ENCODE assay signal across 8 cellular contexts in the genomic region with DNA sequence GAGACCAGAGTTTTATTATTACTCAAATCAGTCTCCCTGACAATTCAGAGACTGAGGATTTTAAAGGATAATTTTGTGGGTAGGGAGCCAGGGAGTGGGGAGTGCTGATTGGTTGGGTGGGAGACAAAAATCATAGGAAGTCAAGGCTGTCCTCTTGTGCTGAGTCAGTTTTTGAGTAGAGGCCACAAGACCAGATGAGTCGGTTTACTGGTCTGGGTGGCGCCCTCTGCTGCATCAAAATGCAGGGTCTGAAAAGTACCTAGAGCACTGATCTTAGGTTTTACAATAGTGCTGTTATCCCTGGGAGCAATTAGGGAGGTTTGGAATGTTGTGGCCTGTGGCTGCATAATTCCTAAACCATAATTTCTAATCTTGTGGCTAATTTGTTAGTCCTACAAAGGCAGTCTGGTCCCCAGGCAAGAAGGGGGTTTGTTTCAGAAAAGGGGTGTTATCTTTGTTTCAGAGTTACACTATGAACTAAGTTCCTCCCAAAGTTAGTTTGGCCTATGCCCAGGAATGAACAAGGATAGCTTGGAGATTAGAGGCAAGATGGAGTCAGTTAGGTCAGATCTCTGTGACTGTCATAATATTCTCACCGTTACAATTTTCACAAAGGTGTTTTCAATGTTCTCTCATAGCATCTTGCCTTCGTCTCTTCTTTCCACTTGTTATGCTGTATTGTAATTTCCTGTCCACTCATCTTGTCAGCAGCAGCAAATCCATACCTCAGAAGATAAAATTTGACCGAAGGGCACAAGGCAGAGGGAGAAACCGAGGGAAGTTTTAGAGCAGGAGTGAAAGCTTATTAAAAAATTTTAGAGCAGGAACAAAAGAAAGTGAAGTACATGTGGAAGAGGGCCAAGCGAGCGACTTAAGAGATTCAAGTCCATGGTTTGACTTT. TPM values are rescaled to one million over a fixed set of nuclear protein-coding genes. Genes with fewer than 3 reads are reported as not detected.
DNase-seq lines count a peak whose midpoint lies in the region; ATAC-seq, FAIRE-seq and TF ChIP-seq lines count a peak whose summit lies in the region.

No MANE protein-coding gene starts in this region.

- no peak for TF ChIP-seq POLR2A in GM18505 (IDR thresholded peaks at IDR 0.05; ENCODE audit: borderline replicate concordance, extremely low read depth, insufficient read depth, insufficient read length)

- TF ChIP-seq EP300 in SK-N-SH (IDR thresholded peaks at IDR 0.05; ENCODE audit: borderline replicate concordance in 1 of 2, low read depth in 1 of 2, low read length in 1 of 2) = no peak

- peak; percentile 59 for TF ChIP-seq RAD21 in SK-N-SH (IDR thresholded peaks at IDR 0.05; ENCODE audit: low read length)

- no peaks in the 10 kb centered on the region for H3K79me2 ChIP-seq in SK-N-SH (ENCODE audit: insufficient read depth)

- H3K4me3 ChIP-seq in SK-N-SH (ENCODE audit: low read depth in 2 of 2, low read length in 1 of 2) (no peak overlapping the region; a peak in 1 of 4 replicates), right cardiac atrium (ENCODE audit: low read length) (no peak overlapping the region)

- H4K20me1 ChIP-seq in SK-N-SH (ENCODE audit: insufficient read depth) = no peaks in the 10 kb centered on the region

- CTCF ChIA-PET in SK-N-SH (lab: Yijun Ruan, JAX) = interaction anchor here (0.8 to 1.3 kb wide), 7 partner anchors 11 to 156 kb away, joined by 3 to 4 read pairs (median 4); no protein-coding TSS in a partner anchor

- FAIRE-seq in HTR-8/SVneo (lab: Jason Lieb, UNC) = no peak

- H3K9me2 ChIP-seq in SK-N-SH = no peaks in the 10 kb centered on the region

- no peak overlapping the region for H3K9ac ChIP-seq in SK-N-SH

- H3K27me3 ChIP-seq in SK-N-SH (ENCODE audit: insufficient read depth) (no peaks in the 10 kb centered on the region), right cardiac atrium (ENCODE audit: control insufficient read depth, insufficient read depth) (no peaks in the 10 kb centered on the region)

- no peaks in the 10 kb centered on the region for H3K9me3 ChIP-seq in SK-N-SH
- H3K9me3 ChIP-seq in right cardiac atrium (ENCODE audit: control insufficient read depth, low read length) = no peaks in the 10 kb centered on the region

- intact Hi-C loops in right cardiac atrium (cut with DNase I) = loop anchor here in 1 of 4 donors (5.0 to 10.0 kb wide), 2 partner anchors 61 to 103 kb away; partner anchors contain the start of gene CLINT1

- no peak overlapping the region for H2AFZ ChIP-seq in SK-N-SH (ENCODE audit: low read depth)

- H3K27ac ChIP-seq in SK-N-SH (ENCODE audit: low read depth in 2 of 2, low read length in 1 of 2) = no peak overlapping the region
- no peak overlapping the region for H3K27ac ChIP-seq in right cardiac atrium (ENCODE audit: low read length)

- no peaks in the 10 kb centered on the region for H3K36me3 Mint-ChIP-seq in activated naive CD4-positive, alpha-beta T cell treated with anti-CD3 and anti-CD28 coated beads, Interleukin-2, amount 50 U/mL, for 72 hours

- WGBS in SK-N-SH (ENCODE audit: low lambda C conversion rate) = 71% methylated on average over 8 of the region's 8 CpGs
- WGBS in right cardiac atrium = 65% methylated on average over 8 of the region's 8 CpGs

- POLR2A ChIA-PET in SK-N-SH (lab: Yijun Ruan, JAX) = interaction anchor here (1.4 kb wide), 1 partner anchor 59 kb away, joined by 4 read pairs; the partner anchor contains the start of gene CLINT1

- H3K36me3 ChIP-seq in SK-N-SH (replicated peaks in 1 of 2; ENCODE audit: control insufficient read depth in 1 of 2, insufficient read depth in 2 of 2, low read length in 1 of 2) = no peaks in the 10 kb centered on the region

- no peak overlapping the region for H3K27ac Mint-ChIP-seq in activated naive CD4-positive, alpha-beta T cell treated with anti-CD3 and anti-CD28 coated beads, Interleukin-2, amount 50 U/mL, for 72 hours

- H3K9me3 Mint-ChIP-seq in activated naive CD4-positive, alpha-beta T cell treated with anti-CD3 and anti-CD28 coated beads, Interleukin-2, amount 50 U/mL, for 72 hours = no peaks in the 10 kb centered on the region

- TF ChIP-seq CTCF in AG09319 (IDR thresholded peaks at IDR 0.05; ENCODE audit: low read depth, low read length) = peak; percentile 65
- peak; percentile 66 for TF ChIP-seq CTCF in SK-N-SH (IDR thresholded peaks at IDR 0.05)

- peak; percentile 74 for ATAC-seq in GM18867 (IDR thresholded peaks at IDR 0.05; ENCODE audit: unreplicated experiment)
- ATAC-seq in activated naive CD4-positive, alpha-beta T cell treated with anti-CD3 and anti-CD28 coated beads, Interleukin-2, amount 50 U/mL, for 72 hours = peak; percentile 82 to 91
- ATAC-seq in right cardiac atrium = peak; percentile 32 to 58
- ATAC-seq in GM18505 (IDR thresholded peaks at IDR 0.05; ENCODE audit: unreplicated experiment) = no peak

- no peaks in the 10 kb centered on the region for H3F3A ChIP-seq in SK-N-SH (replicated peaks; ENCODE audit: insufficient read depth)

- H3K4me1 ChIP-seq in SK-N-SH (ENCODE audit: control insufficient read depth in 1 of 2, insufficient read depth in 2 of 2, low read depth in 1 of 2, low read length in 1 of 2) (peaks cover 0 to 25% of the 10 kb centered on the region in 2 experiments; a peak in 2 of 4 replicates), right cardiac atrium (ENCODE audit: control insufficient read depth, insufficient read depth, low read length) (peaks cover 9% of the 10 kb centered on the region)

- peak; percentile 76 for DNase-seq in AG09319 (ENCODE audit: extremely low read depth, low read depth)
- peak; percentile 33 for DNase-seq in HTR-8/SVneo (ENCODE audit: insufficient read length, low spot score)
- DNase-seq in SK-N-SH = peak; percentile 39
- DNase-seq in activated naive CD4-positive, alpha-beta T cell treated with anti-CD3 and anti-CD28 coated beads, Interleukin-2, amount 50 U/mL, for 72 hours (ENCODE audit: low spot score in 2 of 2) = peak in 1 of 2 donors; percentile 68
- DNase-seq in right cardiac atrium = peak; percentile 70 to 87 (median 77)
- peak; percentile 21 to 64 for DNase-seq in stimulated activated CD4-positive, alpha-beta T cell treated with anti-CD3 and anti-CD28 coated beads, Interleukin-12 subunit alpha, Interleukin-12 subunit beta, amount 100 ng/mL, for 24 hours (ENCODE audit: low read depth in 2 of 2)

- H3K4me2 ChIP-seq in SK-N-SH = no peak overlapping the region

TF ChIP-seq in SK-N-SH, 30 proteins besides CTCF, POLR2A, EP300 and RAD21:
- TF ChIP-seq TCF12 (IDR thresholded peaks at IDR 0.05) = 0 out of 2 replicates have a peak, but pooled peaks have one; percentile 22
- TF ChIP-seq RCOR1 (IDR thresholded peaks at IDR 0.05; ENCODE audit: low read length) = no peak
- TF ChIP-seq SMC3 (IDR thresholded peaks at IDR 0.05; ENCODE audit: low read depth, low read length) = peak; percentile 61
- TF ChIP-seq YY1 (IDR thresholded peaks at IDR 0.05; ENCODE audit: low read depth) = no peak

RNA-seq across cellular contexts. Expression of gene CLINT1, which starts 59.2 kb away (rescaled TPM):
- 65.4 and 105 TPM in 2 replicates for polyA plus RNA-seq in SK-N-SH (2012; rRNA removed)
- polyA plus RNA-seq in SK-N-SH (2012; cell fraction: cytosol; rRNA removed) = 46.0 and 56.1 TPM in 2 replicates
- polyA plus RNA-seq in SK-N-SH (2012; cell fraction: nucleus; rRNA removed) = 136 and 198 TPM in 2 replicates
- 10 to 100 TPM; 48.4 to 71.0 TPM for total RNA-seq in activated naive CD4-positive, alpha-beta T cell treated with anti-CD3 and anti-CD28 coated beads, Interleukin-2, amount 50 U/mL, for 72 hours
- total RNA-seq in right cardiac atrium = 10 to 100 TPM; 58.6 to 77.0 (median 61.2) TPM
- 27.0 TPM for polyA plus RNA-seq in right cardiac atrium
